9 cellular contexts compared by ENCODE assay signal in the genomic region with DNA sequence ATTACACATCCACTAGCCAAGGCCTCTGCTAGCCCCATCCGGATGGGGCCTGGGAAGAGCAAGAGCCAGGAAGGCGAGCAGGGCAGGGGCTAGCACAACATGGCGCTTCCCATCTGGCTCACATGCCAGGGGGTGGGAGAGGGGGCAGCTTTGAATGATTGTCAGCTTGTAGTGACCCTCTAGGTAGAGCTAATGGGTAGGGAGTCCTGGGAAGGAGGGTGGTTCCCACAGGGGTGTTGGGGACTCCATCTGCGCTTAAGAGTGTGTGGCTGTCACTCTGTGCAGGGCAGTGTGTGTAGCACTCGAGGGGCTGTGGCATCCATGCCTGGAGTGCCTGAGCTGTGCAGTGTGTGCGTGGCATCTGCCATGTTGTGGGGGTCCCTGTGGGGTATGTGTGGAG. TPM values are rescaled to one million over a fixed set of nuclear protein-coding genes. Genes with fewer than 3 reads are reported as not detected.
A peak's percentile ranks its signal among the peaks of the same experiment; 100 is the strongest.
DNase-seq lines count a peak whose midpoint lies in the region; ATAC-seq and TF ChIP-seq lines count a peak whose summit lies in the region.
"Had no signal": no experiment of that assay in that cellular context is flagged by ENCODE, and none has a peak within 500 bp of the region (broad histone marks: within the 10 kb centered on the region; RNA-seq: fewer than 3 reads in every experiment).

No MANE protein-coding gene starts in this region.

- H3K36me3 ChIP-seq in SK-N-SH (replicated peaks in 1 of 2; ENCODE audit: control insufficient read depth in 1 of 2, insufficient read depth in 2 of 2, low read length in 1 of 2), result peaks cover 0 to under 1% of the 10 kb centered on the region in 2 experiments
- H3K36me3 ChIP-seq in stomach, result no peaks in the 10 kb centered on the region
- no peaks in the 10 kb centered on the region for H3K36me3 ChIP-seq in CD8-positive, alpha-beta T cell (ENCODE audit: insufficient read depth, low read length)

- no peak for TF ChIP-seq RAD21 in SK-N-SH (IDR thresholded peaks at IDR 0.05; ENCODE audit: low read length)

- TF ChIP-seq CTCF in SK-N-SH (IDR thresholded peaks at IDR 0.05) (no peak), stomach (IDR thresholded peaks at IDR 0.05) (no peak)
- no peak for TF ChIP-seq CTCF in CD8-positive, alpha-beta T cell (IDR thresholded peaks at IDR 0.05)

- H3K9me3 ChIP-seq in SK-N-SH, result no peaks in the 10 kb centered on the region
- no peaks in the 10 kb centered on the region for H3K9me3 ChIP-seq in stomach
- H3K9me3 ChIP-seq in CD8-positive, alpha-beta T cell (ENCODE audit: low read length), result no peaks in the 10 kb centered on the region

- CTCF ChIA-PET in SK-N-SH (lab: Yijun Ruan, JAX), result interaction anchor here (0.6 to 3.3 kb wide), 7 partner anchors 9 to 210 kb away, joined by 3 to 14 read pairs (median 5); no protein-coding TSS in a partner anchor
- CTCF ChIA-PET in CD8-positive, alpha-beta T cell (lab: Charles Lee), result interaction anchor here (0.9 to 1.9 kb wide), 2 partner anchors 9 to 38 kb away, joined by 3 to 5 read pairs; no protein-coding TSS in a partner anchor

- peaks cover 31% of the 10 kb centered on the region for H4K20me1 ChIP-seq in SK-N-SH (ENCODE audit: insufficient read depth)

- H3K4me1 ChIP-seq in SK-N-SH (ENCODE audit: control insufficient read depth in 1 of 2, insufficient read depth in 2 of 2, low read depth in 1 of 2, low read length in 1 of 2), result peaks cover 45 to 66% of the 10 kb centered on the region in 2 experiments; a peak in 3 of 4 replicates
- H3K4me1 ChIP-seq in stomach, result peaks cover 18 to 81% (median 55%) of the 10 kb centered on the region in 4 donors
- H3K4me1 ChIP-seq in CD8-positive, alpha-beta T cell (ENCODE audit: insufficient read depth, low read length), result no peaks in the 10 kb centered on the region

- POLR2A ChIA-PET in SK-N-SH (lab: Yijun Ruan, JAX), result no interaction called here
- POLR2A ChIA-PET in activated naive CD8-positive, alpha-beta T cell treated with anti-CD3 and anti-CD28 coated beads, Interleukin-2, amount 10 ng/mL, durations not matched to agents 7 days and 5 days (lab: Charles Lee), result no interaction called here
- POLR2A ChIA-PET in CD8-positive, alpha-beta T cell (lab: Charles Lee), result no interaction called here

- H3K4me3 ChIP-seq in SK-N-SH (ENCODE audit: low read depth in 2 of 2, low read length in 1 of 2) (peak overlapping the region in 1 of 2 experiments; percentile 24; a peak in 1 of 4 replicates), stomach (no peak overlapping the region)
- no peak overlapping the region for H3K4me3 ChIP-seq in CD8-positive, alpha-beta T cell (ENCODE audit: low read depth, low read length)

- peaks cover 39% of the 10 kb centered on the region for H3K27me3 Mint-ChIP-seq in activated naive CD8-positive, alpha-beta T cell treated with anti-CD3 and anti-CD28 coated beads, Interleukin-2, amount 10 ng/mL, durations not matched to agents 7 days and 5 days
- peaks cover 9 to 22% (median 13%) of the 10 kb centered on the region in 3 donors for H3K27me3 Mint-ChIP-seq in immature natural killer cell (ENCODE audit: low read depth in 3 of 3)
- H3K27me3 Mint-ChIP-seq in CD8-positive, alpha-beta T cell (ENCODE audit: low read depth), result peaks cover 42% of the 10 kb centered on the region
- H3K27me3 Mint-ChIP-seq in activated T-helper 2 cell treated with anti-CD3 and anti-CD28 coated beads, Interferon-gamma antibody, Interleukin-2, Interleukin-4, amounts not matched to agents 10 μg/mL and 5 μg/mL and 100 μg/mL, durations not matched to agents 14 hours and 24 hours and 36 hours (ENCODE audit: low read depth), result peaks cover 44% of the 10 kb centered on the region

- H3K27me3 ChIP-seq in SK-N-SH (ENCODE audit: insufficient read depth), result no peaks in the 10 kb centered on the region
- peaks cover 0 to 31% (median 7%) of the 10 kb centered on the region in 3 donors for H3K27me3 ChIP-seq in stomach
- H3K27me3 ChIP-seq in CD8-positive, alpha-beta T cell (ENCODE audit: insufficient read depth, low read length), result no peaks in the 10 kb centered on the region

- H3K4me1 Mint-ChIP-seq in activated naive CD8-positive, alpha-beta T cell treated with anti-CD3 and anti-CD28 coated beads, Interleukin-2, amount 10 ng/mL, durations not matched to agents 7 days and 5 days, result peaks cover 12% of the 10 kb centered on the region
- H3K4me1 Mint-ChIP-seq in immature natural killer cell, result peaks cover 6 to 14% of the 10 kb centered on the region in 2 donors
- H3K4me1 Mint-ChIP-seq in CD8-positive, alpha-beta T cell (ENCODE audit: low read depth), result peaks cover 17% of the 10 kb centered on the region
- peaks cover 4% of the 10 kb centered on the region for H3K4me1 Mint-ChIP-seq in activated T-helper 2 cell treated with anti-CD3 and anti-CD28 coated beads, Interferon-gamma antibody, Interleukin-2, Interleukin-4, amounts not matched to agents 10 μg/mL and 5 μg/mL and 100 μg/mL, durations not matched to agents 14 hours and 24 hours and 36 hours (ENCODE audit: low read depth)

- intact Hi-C loops in stomach (cut with DNase I; ENCODE audit: low total_unique reads), result no loop called here
- intact Hi-C loops in CD8-positive, alpha-beta T cell (cut with DNase I, micrococcal nuclease), result no loop called here
- intact Hi-C loops in activated T-helper 2 cell treated with anti-CD3 and anti-CD28 coated beads, Interferon-gamma antibody, Interleukin-2, Interleukin-4, amounts not matched to agents 10 μg/mL and 5 μg/mL and 100 μg/mL, durations not matched to agents 14 hours and 24 hours and 36 hours (cut with micrococcal nuclease), result no loop called here

- peak overlapping the region; percentile 62 for H3K4me3 Mint-ChIP-seq in activated naive CD8-positive, alpha-beta T cell treated with anti-CD3 and anti-CD28 coated beads, Interleukin-2, amount 10 ng/mL, durations not matched to agents 7 days and 5 days
- peak overlapping the region in 4 of 5 donors; percentile 55 to 79 (median 74) for H3K4me3 Mint-ChIP-seq in immature natural killer cell
- no peak overlapping the region for H3K4me3 Mint-ChIP-seq in CD8-positive, alpha-beta T cell
- H3K4me3 Mint-ChIP-seq in activated T-helper 2 cell treated with anti-CD3 and anti-CD28 coated beads, Interferon-gamma antibody, Interleukin-2, Interleukin-4, amounts not matched to agents 10 μg/mL and 5 μg/mL and 100 μg/mL, durations not matched to agents 14 hours and 24 hours and 36 hours (ENCODE audit: low read depth), result no peak overlapping the region

- no peak for DNase-seq in SK-N-SH
- no peak for DNase-seq in activated naive CD8-positive, alpha-beta T cell treated with anti-CD3 and anti-CD28 coated beads, Interleukin-2, amount 10 ng/mL, durations not matched to agents 7 days and 5 days
- DNase-seq in immature natural killer cell, result no peak
- DNase-seq in stomach, result no peak
- no peak for DNase-seq in CD8-positive, alpha-beta T cell
- no peak for DNase-seq in activated T-helper 2 cell treated with anti-CD3 and anti-CD28 coated beads, Interferon-gamma antibody, Interleukin-2, Interleukin-4, amounts not matched to agents 10 μg/mL and 5 μg/mL and 100 μg/mL, durations not matched to agents 14 hours and 24 hours and 36 hours (ENCODE audit: low spot score)
- DNase-seq in stimulated activated CD4-positive, alpha-beta T cell treated with anti-CD3 and anti-CD28 coated beads, Interleukin-1b, Interleukin-23, amount 100 ng/mL, for 48 hours, result no peak
- DNase-seq: MV-4-11 had no signal

- H2AFZ ChIP-seq in SK-N-SH (ENCODE audit: low read depth), result no peak overlapping the region

- TF ChIP-seq EP300 in SK-N-SH (IDR thresholded peaks at IDR 0.05; ENCODE audit: borderline replicate concordance in 1 of 2, low read depth in 1 of 2, low read length in 1 of 2), result no peak
- no peak for TF ChIP-seq EP300 in stomach (IDR thresholded peaks at IDR 0.05)

- no peak overlapping the region for H3K27ac Mint-ChIP-seq in activated naive CD8-positive, alpha-beta T cell treated with anti-CD3 and anti-CD28 coated beads, Interleukin-2, amount 10 ng/mL, durations not matched to agents 7 days and 5 days
- no peak overlapping the region for H3K27ac Mint-ChIP-seq in immature natural killer cell
- no peak overlapping the region for H3K27ac Mint-ChIP-seq in CD8-positive, alpha-beta T cell
- H3K27ac Mint-ChIP-seq in activated T-helper 2 cell treated with anti-CD3 and anti-CD28 coated beads, Interferon-gamma antibody, Interleukin-2, Interleukin-4, amounts not matched to agents 10 μg/mL and 5 μg/mL and 100 μg/mL, durations not matched to agents 14 hours and 24 hours and 36 hours, result no peak overlapping the region

- TF ChIP-seq POLR2A in stomach (IDR thresholded peaks at IDR 0.05), result no peak

- peak overlapping the region; percentile 73 for H3K4me2 ChIP-seq in SK-N-SH

- WGBS in SK-N-SH (ENCODE audit: low lambda C conversion rate), result 97% methylated on average over 6 of the region's 6 CpGs
- WGBS in stomach, 5 donors, result 84 to 94% (median 88%) methylated on average over 6 of the region's 6 CpGs

- ATAC-seq in SK-N-SH treated with all-trans-retinoic acid at 6 μM for 48 hours, result no peak
- no peak for ATAC-seq in activated naive CD8-positive, alpha-beta T cell treated with anti-CD3 and anti-CD28 coated beads, Interleukin-2, amount 10 ng/mL, durations not matched to agents 7 days and 5 days (ENCODE audit: low read depth)
- ATAC-seq in CD8-positive, alpha-beta T cell, result no peak

- no peaks in the 10 kb centered on the region for H3K36me3 Mint-ChIP-seq in activated naive CD8-positive, alpha-beta T cell treated with anti-CD3 and anti-CD28 coated beads, Interleukin-2, amount 10 ng/mL, durations not matched to agents 7 days and 5 days
- no peaks in the 10 kb centered on the region for H3K36me3 Mint-ChIP-seq in immature natural killer cell
- no peaks in the 10 kb centered on the region for H3K36me3 Mint-ChIP-seq in CD8-positive, alpha-beta T cell
- H3K36me3 Mint-ChIP-seq in activated T-helper 2 cell treated with anti-CD3 and anti-CD28 coated beads, Interferon-gamma antibody, Interleukin-2, Interleukin-4, amounts not matched to agents 10 μg/mL and 5 μg/mL and 100 μg/mL, durations not matched to agents 14 hours and 24 hours and 36 hours (ENCODE audit: low read depth), result no peaks in the 10 kb centered on the region

- H3K9me3 Mint-ChIP-seq in activated naive CD8-positive, alpha-beta T cell treated with anti-CD3 and anti-CD28 coated beads, Interleukin-2, amount 10 ng/mL, durations not matched to agents 7 days and 5 days, result no peaks in the 10 kb centered on the region
- no peaks in the 10 kb centered on the region for H3K9me3 Mint-ChIP-seq in immature natural killer cell
- H3K9me3 Mint-ChIP-seq in CD8-positive, alpha-beta T cell, result no peaks in the 10 kb centered on the region
- no peaks in the 10 kb centered on the region for H3K9me3 Mint-ChIP-seq in activated T-helper 2 cell treated with anti-CD3 and anti-CD28 coated beads, Interferon-gamma antibody, Interleukin-2, Interleukin-4, amounts not matched to agents 10 μg/mL and 5 μg/mL and 100 μg/mL, durations not matched to agents 14 hours and 24 hours and 36 hours

- H3K9ac ChIP-seq in SK-N-SH, result no peak overlapping the region

- H3K27ac ChIP-seq in SK-N-SH (ENCODE audit: low read depth in 2 of 2, low read length in 1 of 2) (peak overlapping the region; percentile 74 to 78; a peak in 3 of 4 replicates), stomach (peak overlapping the region; percentile 1 to 84 (median 69))
- H3K27ac ChIP-seq in CD8-positive, alpha-beta T cell (ENCODE audit: low read depth, low read length), result no peak overlapping the region

- peaks cover 94% of the 10 kb centered on the region for H3K79me2 ChIP-seq in SK-N-SH (ENCODE audit: insufficient read depth)

- peaks cover 6% of the 10 kb centered on the region for H3F3A ChIP-seq in SK-N-SH (replicated peaks; ENCODE audit: insufficient read depth)

- H3K9me2 ChIP-seq in SK-N-SH, result no peaks in the 10 kb centered on the region

RNA-seq across cellular contexts. Expression of a gene that starts 24.5 kb away (rescaled TPM):
- polyA plus RNA-seq in SK-N-SH (2012; rRNA removed) (10.6 and 19.2 TPM in 2 replicates), immature natural killer cell (not detected), stomach (10 to 100 TPM in 1 of 3 donors, 1 to 10 TPM in 2; 4.0 to 18.8 (median 6.6) TPM)
- 14.2 and 19.1 TPM in 2 replicates for polyA plus RNA-seq in SK-N-SH (2012; cell fraction: cytosol; rRNA removed)
- polyA plus RNA-seq in SK-N-SH (2012; cell fraction: nucleus; rRNA removed), result 31.5 and 36.7 TPM in 2 replicates
- total RNA-seq in activated naive CD8-positive, alpha-beta T cell treated with anti-CD3 and anti-CD28 coated beads, Interleukin-2, amount 10 ng/mL, durations not matched to agents 7 days and 5 days, result under 1 TPM; 0.11 to 0.25 TPM
- 10 to 100 TPM; 23.9 to 55.5 (median 30.1) TPM for total RNA-seq in stomach
- total RNA-seq in CD8-positive, alpha-beta T cell, result under 1 TPM; 0.30 to 0.33 TPM
- total RNA-seq in activated T-helper 2 cell treated with anti-CD3 and anti-CD28 coated beads, Interferon-gamma antibody, Interleukin-2, Interleukin-4, amounts not matched to agents 10 μg/mL and 5 μg/mL and 100 μg/mL, durations not matched to agents 14 hours and 24 hours and 36 hours, result 0.32 and 1.2 TPM in 2 replicates

Comparison
In these comparisons a context has a peak if more than half of its experiments do, and no peak if none do; other contexts are left out.
1. H3K4me3 Mint-ChIP-seq: peak in activated naive CD8-positive, alpha-beta T cell treated with anti-CD3 and anti-CD28 coated beads, Interleukin-2, amount 10 ng/mL, durations not matched to agents 7 days and 5 days (single experiment) and immature natural killer cell (4 of 5); none in CD8-positive, alpha-beta T cell (single experiment) and activated T-helper 2 cell treated with anti-CD3 and anti-CD28 coated beads, Interferon-gamma antibody, Interleukin-2, Interleukin-4, amounts not matched to agents 10 μg/mL and 5 μg/mL and 100 μg/mL, durations not matched to agents 14 hours and 24 hours and 36 hours (single experiment).
2. RNA of a gene that starts 24.5 kb away (total RNA-seq): 23.9 to 55.5 TPM in stomach; 0.32 to 1.2 TPM in activated T-helper 2 cell treated with anti-CD3 and anti-CD28 coated beads, Interferon-gamma antibody, Interleukin-2, Interleukin-4, amounts not matched to agents 10 μg/mL and 5 μg/mL and 100 μg/mL, durations not matched to agents 14 hours and 24 hours and 36 hours, 0.30 to 0.33 TPM in CD8-positive, alpha-beta T cell and 0.11 to 0.25 TPM in activated naive CD8-positive, alpha-beta T cell treated with anti-CD3 and anti-CD28 coated beads, Interleukin-2, amount 10 ng/mL, durations not matched to agents 7 days and 5 days; every median in the first group is over 10 times any median in the second.